10 cellular contexts compared by ENCODE assay signal in genomic region chr1:236507022-236507700, GRCh38. TPM values are rescaled to one million over a fixed set of nuclear protein-coding genes. Genes with fewer than 3 reads are reported as not detected.
DNase-seq lines count a peak whose midpoint lies in the region; ATAC-seq and TF ChIP-seq lines count a peak whose summit lies in the region.
"Had no signal": no experiment of that assay in that cellular context is flagged by ENCODE, and none has a peak within 500 bp of the region (broad histone marks: within the 10 kb centered on the region; RNA-seq: fewer than 3 reads in every experiment).

No MANE protein-coding gene starts in this region.

- no peak for ATAC-seq in GM19455 (IDR thresholded peaks at IDR 0.05; ENCODE audit: unreplicated experiment)
- ATAC-seq: activated CD8-positive, alpha-beta T cell treated with anti-CD3 and anti-CD28 coated beads, Interleukin-2, amount 10 ng/mL, durations not matched to agents 7 days and 5 days had no signal

- TF ChIP-seq POLR2A in erythroblast (IDR thresholded peaks at IDR 0.05; ENCODE audit: low read length): peak; percentile 18

- H3K36me3 Mint-ChIP-seq in nephron (ENCODE audit: low read depth) (no peaks in the 10 kb centered on the region), glutamatergic neuron (ENCODE audit: unreplicated experiment) (no peaks in the 10 kb centered on the region)

- no peak for TF ChIP-seq CTCF in nephron (IDR thresholded peaks at IDR 0.05; ENCODE audit: unreplicated experiment in 3 of 3)
- TF ChIP-seq CTCF in glutamatergic neuron (IDR thresholded peaks at IDR 0.05; ENCODE audit: partially characterized antibody, unreplicated experiment): no peak

- peaks cover 19% of the 10 kb centered on the region for H3K4me1 Mint-ChIP-seq in nephron
- no peaks in the 10 kb centered on the region for H3K4me1 Mint-ChIP-seq in glutamatergic neuron (ENCODE audit: low read depth, unreplicated experiment)

- H3K27ac Mint-ChIP-seq in nephron (peak overlapping the region; percentile 87 to 97 (median 95)), glutamatergic neuron (ENCODE audit: unreplicated experiment) (no peak overlapping the region)
- H3K27ac Mint-ChIP-seq: activated CD8-positive, alpha-beta T cell treated with anti-CD3 and anti-CD28 coated beads, Interleukin-2, amount 10 ng/mL, durations not matched to agents 7 days and 5 days had no signal

- no peaks in the 10 kb centered on the region for H3K9me3 Mint-ChIP-seq in nephron
- H3K9me3 Mint-ChIP-seq in glutamatergic neuron (ENCODE audit: unreplicated experiment): peaks cover under 1% of the 10 kb centered on the region

- peak; percentile 69 for DNase-seq in EH (ENCODE audit: low read depth)
- peak; percentile 21 for DNase-seq in OCI-M1 (lab: John Stamatoyannopoulos, UW)
- DNase-seq in erythroblast (lab: John Stamatoyannopoulos, UW): peak; percentile 21 to 73
- no peak for DNase-seq in NCI-H2227 treated with DMSO at 0.1 percent for 48 hours (lab: John Stamatoyannopoulos, UW)
- DNase-seq in iPS-NIHi11 (ENCODE audit: low spot score): no peak
- DNase-seq in glutamatergic neuron: no peak
- DNase-seq: activated CD8-positive, alpha-beta T cell treated with anti-CD3 and anti-CD28 coated beads, Interleukin-2, amount 10 ng/mL, durations not matched to agents 7 days and 5 days; NCI-H510A treated with DMSO at 0.1 percent for 48 hours had no signal

- peaks cover 14% of the 10 kb centered on the region for H3K27me3 Mint-ChIP-seq in nephron (ENCODE audit: low read depth)
- H3K27me3 Mint-ChIP-seq in glutamatergic neuron (ENCODE audit: unreplicated experiment): peaks cover 5% of the 10 kb centered on the region

- H3K4me3 Mint-ChIP-seq in nephron (no peak overlapping the region), glutamatergic neuron (ENCODE audit: unreplicated experiment) (no peak overlapping the region)
- H3K4me3 Mint-ChIP-seq: activated CD8-positive, alpha-beta T cell treated with anti-CD3 and anti-CD28 coated beads, Interleukin-2, amount 10 ng/mL, durations not matched to agents 7 days and 5 days had no signal

RNA-seq across cellular contexts. Expression of gene LGALS8, which starts 16.6 kb away (rescaled TPM):
- 33.3 TPM for total RNA-seq in glutamatergic neuron (ENCODE audit: unreplicated experiment)

Comparison
In these comparisons a context has a peak if more than half of its experiments do, and no peak if none do; other contexts are left out.
1. DNase-seq: peak in EH (single experiment), OCI-M1 (single experiment) and erythroblast (2 of 2); none in NCI-H2227 treated with DMSO at 0.1 percent for 48 hours (single experiment), iPS-NIHi11 (single experiment) and glutamatergic neuron (single experiment).